ENCODE assay signal across 1 cellular context in genomic region chr6:4858194-4859028, GRCh38.
TF ChIP-seq lines count a peak whose summit lies in the region.

No MANE protein-coding gene starts in this region.

TF ChIP-seq in GM23338, 12 proteins besides CTCF, POLR2A, EP300 and RAD21 (continued from another document):
- TF ChIP-seq ZNF462 (CRISPR knock-in tag; IDR thresholded peaks at IDR 0.05) (no peak), ETS1 (IDR thresholded peaks at IDR 0.05) (no peak)
